15 cellular contexts compared by ENCODE assay signal in the genomic region with DNA sequence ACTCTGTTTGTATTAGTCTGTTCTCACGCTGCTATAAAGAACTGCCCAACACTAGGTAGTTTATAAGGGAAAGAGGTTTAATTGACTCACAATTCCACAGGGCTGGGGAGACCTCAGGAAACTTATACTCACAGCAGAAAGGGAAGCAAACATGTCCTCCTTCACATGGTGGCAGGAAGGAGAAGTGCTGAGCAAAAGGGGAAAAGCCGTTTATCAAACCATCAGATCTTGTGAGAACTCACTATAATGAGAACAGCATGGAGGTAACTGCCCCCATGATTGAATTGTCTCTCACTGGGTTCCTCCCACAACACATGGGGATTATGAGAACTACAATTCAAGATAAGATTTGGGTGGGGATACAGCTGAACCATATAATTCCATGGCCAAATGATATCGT.
"Had no signal": no experiment of that assay in that cellular context is flagged by ENCODE, and none has a peak within 500 bp of the region (broad histone marks: within the 10 kb centered on the region; RNA-seq: fewer than 3 reads in every experiment).

No MANE protein-coding gene starts in this region.

- H3K9me3 ChIP-seq: psoas muscle had no signal

- ATAC-seq: activated T-cell treated with anti-CD3 and anti-CD28 coated beads, Interleukin-2, amount 50 U/mL, for 4 hours; effector memory CD8-positive, alpha-beta T cell; natural killer cell; psoas muscle; right lobe of liver; stimulated activated naive CD8-positive, alpha-beta T cell treated with anti-CD3 and anti-CD28 coated beads, Interleukin-15, Interleukin-2, amounts not matched to agents 100 U/mL and 50 U/mL, for 24 hours had no signal

- DNase-seq: activated CD4-positive, alpha-beta memory T cell treated with anti-CD3 and anti-CD28 coated beads for 36 hours; activated gamma-delta T cell; activated T-cell treated with anti-CD3 and anti-CD28 coated beads, Interleukin-2, amount 50 U/mL, for 4 hours; caudate nucleus; effector memory CD8-positive, alpha-beta T cell; head of caudate nucleus; natural killer cell; right lobe of liver; stimulated activated CD4-positive, alpha-beta T cell treated with anti-CD3 and anti-CD28 coated beads, Interleukin-4, amount 100 ng/mL, for 1 hour; stimulated activated CD8-positive, alpha-beta memory T cell treated with anti-CD3 and anti-CD28 coated beads, Interleukin-4, amount 100 ng/mL, for 48 hours; stimulated activated naive CD8-positive, alpha-beta T cell treated with anti-CD3 and anti-CD28 coated beads, Interleukin-15, Interleukin-2, amounts not matched to agents 100 U/mL and 50 U/mL, for 24 hours; T-helper 2 cell had no signal

- H3K4me3 ChIP-seq: psoas muscle, right lobe of liver had no signal

- H3K27me3 Mint-ChIP-seq: activated CD4-positive, alpha-beta memory T cell treated with anti-CD3 and anti-CD28 coated beads for 36 hours; effector memory CD8-positive, alpha-beta T cell; memory B cell had no signal

- H3K27me3 ChIP-seq: right lobe of liver had no signal

- H3K36me3 ChIP-seq: right lobe of liver had no signal

- H3K27ac Mint-ChIP-seq: activated CD4-positive, alpha-beta memory T cell treated with anti-CD3 and anti-CD28 coated beads for 36 hours; natural killer cell had no signal

- H3K27ac ChIP-seq: psoas muscle, right lobe of liver, VCaP had no signal

- H3K4me1 ChIP-seq: right lobe of liver had no signal

- H3K4me3 Mint-ChIP-seq: activated CD4-positive, alpha-beta memory T cell treated with anti-CD3 and anti-CD28 coated beads for 36 hours; activated T-cell treated with anti-CD3 and anti-CD28 coated beads, Interleukin-2, amount 50 U/mL, for 4 hours; effector memory CD8-positive, alpha-beta T cell; memory B cell; natural killer cell had no signal
